Comparison of ENCODE assay signal across 19 cellular contexts in the genomic region with DNA sequence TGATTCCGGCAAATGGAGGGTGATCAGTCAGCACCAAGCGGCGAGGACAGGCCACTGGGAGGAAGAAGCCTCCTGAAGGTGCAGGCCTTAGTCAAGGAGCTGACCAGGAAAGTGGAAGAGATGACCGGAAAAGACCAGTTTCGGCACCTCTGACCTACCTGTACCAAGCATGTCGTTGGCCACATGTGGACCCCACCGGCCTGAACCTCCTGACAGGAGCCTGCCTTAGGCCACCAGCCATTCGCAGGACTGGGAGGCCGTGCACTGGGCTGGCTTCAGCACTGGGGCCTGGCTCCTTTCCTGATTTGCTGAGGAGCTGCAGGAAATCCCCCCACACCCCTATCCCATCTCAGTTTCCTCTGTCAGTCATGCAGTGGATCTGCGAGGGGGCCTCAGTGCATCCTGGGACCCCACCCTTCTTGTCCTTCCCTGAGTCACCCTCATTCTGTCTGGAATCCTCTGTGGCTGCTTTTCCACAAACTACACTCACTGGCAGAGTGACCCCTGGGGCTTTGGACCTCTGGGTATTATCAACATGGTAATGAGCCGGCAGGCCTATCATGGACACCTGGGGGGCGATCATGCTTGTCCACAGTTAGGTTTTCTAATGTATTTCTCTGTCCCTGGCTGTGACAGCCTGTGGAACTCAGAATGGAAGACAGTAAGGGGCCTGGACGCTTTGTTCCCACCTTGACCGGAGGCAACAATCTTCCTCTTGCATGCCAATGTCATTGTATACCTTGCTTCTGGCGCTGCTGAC. TPM values are rescaled to one million over a fixed set of nuclear protein-coding genes. Genes with fewer than 3 reads are reported as not detected.
"Had no signal": no experiment of that assay in that cellular context is flagged by ENCODE, and none has a peak within 500 bp of the region (broad histone marks: within the 10 kb centered on the region; RNA-seq: fewer than 3 reads in every experiment).

No MANE protein-coding gene starts in this region.

- H3K4me3 ChIP-seq: ascending aorta, colonic mucosa, psoas muscle, sigmoid colon, thyroid gland had no signal

- H3K4me3 Mint-ChIP-seq: activated CD8-positive, alpha-beta T cell treated with anti-CD3 and anti-CD28 coated beads for 36 hours; activated T-cell treated with anti-CD3 and anti-CD28 coated beads, Interleukin-2, amount 50 U/mL, for 72 hours; naive thymus-derived CD4-positive, alpha-beta T cell; stimulated activated naive CD8-positive, alpha-beta T cell treated with anti-CD3 and anti-CD28 coated beads, Interleukin-15, Interleukin-2, amounts not matched to agents 100 ng/mL and 50 ng/mL, for 24 hours; T-helper 2 cell treated with Interferon-gamma antibody and Interleukin-4, amounts not matched to agents 5 μg/mL and 100 μg/mL, for 36 hours had no signal

- H3K36me3 Mint-ChIP-seq: naive thymus-derived CD4-positive, alpha-beta T cell had no signal

- H3K9me3 Mint-ChIP-seq: T-helper 2 cell treated with Interferon-gamma antibody and Interleukin-4, amounts not matched to agents 5 μg/mL and 100 μg/mL, for 36 hours had no signal

- H3K36me3 ChIP-seq: ascending aorta, colonic mucosa, sigmoid colon, thyroid gland had no signal

- H3K27me3 ChIP-seq: ascending aorta, colonic mucosa, sigmoid colon, thyroid gland had no signal

- ATAC-seq: activated CD8-positive, alpha-beta T cell treated with anti-CD3 and anti-CD28 coated beads for 36 hours; activated T-cell treated with anti-CD3 and anti-CD28 coated beads, Interleukin-2, amount 50 U/mL, for 72 hours; naive thymus-derived CD4-positive, alpha-beta T cell; psoas muscle had no signal

- DNase-seq: activated CD4-positive, alpha-beta T cell treated with anti-CD3 and anti-CD28 coated beads for 1 hour; activated CD8-positive, alpha-beta memory T cell treated with anti-CD3 and anti-CD28 coated beads, Interleukin-2, amount 50 U/mL, for 4 hours; activated CD8-positive, alpha-beta T cell treated with anti-CD3 and anti-CD28 coated beads for 36 hours; activated naive CD4-positive, alpha-beta T cell; activated T-cell treated with anti-CD3 and anti-CD28 coated beads, Interleukin-2, amount 50 U/mL, for 72 hours; colonic mucosa; effector CD4-positive, alpha-beta T cell; kidney glomerular epithelial cell; occipital lobe; sigmoid colon; stimulated activated CD4-positive, alpha-beta T cell treated with anti-CD3 and anti-CD28 coated beads, Interleukin-2, amount 100 ng/mL, for 48 hours; SW 1271; thyroid gland had no signal

- H3K27ac ChIP-seq: ascending aorta, colonic mucosa, psoas muscle, sigmoid colon had no signal

- H3K27ac Mint-ChIP-seq: activated CD8-positive, alpha-beta T cell treated with anti-CD3 and anti-CD28 coated beads for 36 hours; activated T-cell treated with anti-CD3 and anti-CD28 coated beads, Interleukin-2, amount 50 U/mL, for 72 hours; naive thymus-derived CD4-positive, alpha-beta T cell; stimulated activated naive CD8-positive, alpha-beta T cell treated with anti-CD3 and anti-CD28 coated beads, Interleukin-15, Interleukin-2, amounts not matched to agents 100 ng/mL and 50 ng/mL, for 24 hours; T-helper 2 cell treated with Interferon-gamma antibody and Interleukin-4, amounts not matched to agents 5 μg/mL and 100 μg/mL, for 36 hours had no signal

- H3K4me1 ChIP-seq: ascending aorta, colonic mucosa, psoas muscle, thyroid gland had no signal

RNA-seq across cellular contexts. Expression of gene RAMP3, which starts 33.0 kb away (rescaled TPM):
- total RNA-seq: activated CD8-positive, alpha-beta T cell treated with anti-CD3 and anti-CD28 coated beads for 36 hours; bronchial epithelial cell had no signal
- polyA plus RNA-seq: naive thymus-derived CD4-positive, alpha-beta T cell had no signal
